Comparison of ENCODE assay signal across 10 cellular contexts in genomic region chr21:25385912-25386474, GRCh38.
DNase-seq lines count a peak whose midpoint lies in the region; ATAC-seq and TF ChIP-seq lines count a peak whose summit lies in the region.
"Had no signal": no experiment of that assay in that cellular context is flagged by ENCODE, and none has a peak within 500 bp of the region (broad histone marks: within the 10 kb centered on the region; RNA-seq: fewer than 3 reads in every experiment).

No MANE protein-coding gene starts in this region.

- H3K4me3 Mint-ChIP-seq in activated CD8-positive, alpha-beta T cell treated with anti-CD3 and anti-CD28 coated beads for 36 hours: no peak overlapping the region
- H3K4me3 Mint-ChIP-seq: T-cell had no signal

- TF ChIP-seq POLR2A in HCT116 (IDR thresholded peaks at IDR 0.05; ENCODE audit: borderline replicate concordance, extremely low read depth, insufficient read depth, insufficient read length): no peak
- TF ChIP-seq POLR2A in heart left ventricle (IDR thresholded peaks at IDR 0.05): no peak

- H3K4me1 Mint-ChIP-seq in activated CD8-positive, alpha-beta T cell treated with anti-CD3 and anti-CD28 coated beads for 36 hours (ENCODE audit: low read depth): peaks cover 14% of the 10 kb centered on the region

- intact Hi-C loops in HCT116 (cut with micrococcal nuclease): no loop called here
- intact Hi-C loops in activated CD8-positive, alpha-beta T cell treated with anti-CD3 and anti-CD28 coated beads for 36 hours (cut with micrococcal nuclease): loop anchor here (5.0 to 10.0 kb wide), 2 partner anchors 104 to 871 kb away; no protein-coding TSS in a partner anchor
- intact Hi-C loops in heart left ventricle (cut with DNase I): loop anchor here in 6 of 10 donors (5.0 to 10.0 kb wide), 2 partner anchors 489 to 491 kb away; no protein-coding TSS in a partner anchor

- H3K4me3 ChIP-seq in HCT116 (replicated peaks in 1 of 2; ENCODE audit: low read depth in 1 of 2, low read length in 2 of 2): no peak overlapping the region
- no peak overlapping the region for H3K4me3 ChIP-seq in heart left ventricle
- H3K4me3 ChIP-seq in retinal pigment epithelial cell (ENCODE audit: low read length): no peak overlapping the region
- H3K4me3 ChIP-seq: skin epidermis had no signal

- ATAC-seq in HCT116 (peak; percentile 44; the same call in 1 of the 2 replicates), heart left ventricle (peak in 1 of 4 donors; percentile 24), GM18519 (IDR thresholded peaks at IDR 0.05; ENCODE audit: low FRiP score, unreplicated experiment) (no peak)
- ATAC-seq in activated CD8-positive, alpha-beta T cell treated with anti-CD3 and anti-CD28 coated beads for 36 hours: peak; percentile 70

- no peaks in the 10 kb centered on the region for H3K27me3 ChIP-seq in HCT116 (ENCODE audit: insufficient read depth, low read length)
- H3K27me3 ChIP-seq in heart left ventricle: peaks cover 0 to 6% (median 0%) of the 10 kb centered on the region in 9 donors

- H3K27ac Mint-ChIP-seq in activated CD8-positive, alpha-beta T cell treated with anti-CD3 and anti-CD28 coated beads for 36 hours: no peak overlapping the region
- H3K27ac Mint-ChIP-seq: T-cell had no signal

- H3K27ac ChIP-seq in HCT116 (ENCODE audit: low read depth, low read length) (no peak overlapping the region), heart left ventricle (no peak overlapping the region)
- H3K27ac ChIP-seq: skin epidermis had no signal

- 5 to 9% (median 8%) methylated on average over 8 of the region's 8 CpGs for WGBS in heart left ventricle, 4 donors

- H3K79me2 ChIP-seq in HCT116 (ENCODE audit: insufficient read depth, low read length): no peaks in the 10 kb centered on the region

- CTCF ChIA-PET in HCT116 (lab: Charles Lee): no interaction called here
- CTCF ChIA-PET in activated CD8-positive, alpha-beta T cell treated with anti-CD3 and anti-CD28 coated beads for 36 hours (lab: Charles Lee): interaction anchor here (0.6 to 6.4 kb wide), 23 partner anchors 9 to 489 kb away, joined by 3 to 54 read pairs (median 4); no protein-coding TSS in a partner anchor

- no peaks in the 10 kb centered on the region for H3K36me3 ChIP-seq in HCT116 (ENCODE audit: control insufficient read depth in 1 of 2, insufficient read depth in 2 of 2, low read length in 2 of 2)
- H3K36me3 ChIP-seq in heart left ventricle: no peaks in the 10 kb centered on the region

- no peak overlapping the region for H2AFZ ChIP-seq in HCT116 (ENCODE audit: low read depth, low read length, poor library complexity, severe bottlenecking)

- H3K9me3 ChIP-seq in HCT116 (ENCODE audit: control insufficient read depth in 1 of 2, insufficient read depth in 1 of 2, low read depth in 1 of 2, low read length in 2 of 2): peaks cover 0 to 4% of the 10 kb centered on the region in 2 experiments; a peak in 2 of 4 replicates
- no peaks in the 10 kb centered on the region for H3K9me3 ChIP-seq in heart left ventricle

- no peak overlapping the region for H3K4me2 ChIP-seq in HCT116 (ENCODE audit: low read length)

- POLR2A ChIA-PET in HCT116 (lab: Charles Lee): no interaction called here
- POLR2A ChIA-PET in activated CD8-positive, alpha-beta T cell treated with anti-CD3 and anti-CD28 coated beads for 36 hours (lab: Charles Lee): interaction anchor here (0.6 kb wide), 1 partner anchor 664 kb away, joined by 4 read pairs; no protein-coding TSS in a partner anchor

- H3K36me3 Mint-ChIP-seq in activated CD8-positive, alpha-beta T cell treated with anti-CD3 and anti-CD28 coated beads for 36 hours (ENCODE audit: low read depth): no peaks in the 10 kb centered on the region
- H3K36me3 Mint-ChIP-seq: T-cell had no signal

- RAD21 ChIA-PET in HCT116 (lab: Charles Lee; ENCODE audit: low non-redundant PET in 1 of 2, low total read pairs in 2 of 2, uncharacterized antibody in 2 of 2, unreplicated experiment in 2 of 2): no interaction called here

- peaks cover 2% of the 10 kb centered on the region for H3K27me3 Mint-ChIP-seq in activated CD8-positive, alpha-beta T cell treated with anti-CD3 and anti-CD28 coated beads for 36 hours

- H3K4me1 ChIP-seq in HCT116 (ENCODE audit: control insufficient read depth in 1 of 2, insufficient read depth in 2 of 2, low read length in 2 of 2) (no peaks in the 10 kb centered on the region), heart left ventricle (no peaks in the 10 kb centered on the region)

- no peaks in the 10 kb centered on the region for H3K9me2 ChIP-seq in HCT116 (ENCODE audit: insufficient read depth)

- DNase-seq in DMS 273 (lab: John Stamatoyannopoulos, UW; ENCODE audit: unreplicated experiment) (peak; percentile 64), HCT116 (ENCODE audit: low read depth, low spot score) (peak; percentile 23), NCI-H2171 treated with DMSO at 0.1 percent for 48 hours (lab: John Stamatoyannopoulos, UW) (peak; percentile 68), heart left ventricle (no peak), retinal pigment epithelial cell (ENCODE audit: low read depth) (peak; percentile 28), cortex of kidney (lab: John Stamatoyannopoulos, UW) (no peak)
- no peak for DNase-seq in activated CD8-positive, alpha-beta T cell treated with anti-CD3 and anti-CD28 coated beads for 36 hours
- DNase-seq: T-cell had no signal

- no peak overlapping the region for H3K9ac ChIP-seq in HCT116 (ENCODE audit: low read length)

- no peaks in the 10 kb centered on the region for H4K20me1 ChIP-seq in HCT116 (ENCODE audit: insufficient read depth)

- H3K9me3 Mint-ChIP-seq in activated CD8-positive, alpha-beta T cell treated with anti-CD3 and anti-CD28 coated beads for 36 hours: no peaks in the 10 kb centered on the region
- H3K9me3 Mint-ChIP-seq: T-cell had no signal

- TF ChIP-seq CTCF in HCT116 (IDR thresholded peaks at IDR 0.05 in 2 of 3, conservative IDR thresholded peaks at IDR 0.05 in 1 of 3; ENCODE audit: borderline replicate concordance in 1 of 3, insufficient read depth in 1 of 3, low read depth in 2 of 3, low read length in 2 of 3) (peak in 2 of 3 experiments; percentile 41 to 75; a peak in 3 of 6 replicates), heart left ventricle (IDR thresholded peaks at IDR 0.05) (peak; percentile 68 to 95 (median 81)), retinal pigment epithelial cell (conservative IDR thresholded peaks at IDR 0.05; ENCODE audit: low read depth, low read length) (peak; percentile 58)
- TF ChIP-seq CTCF in activated CD8-positive, alpha-beta T cell treated with anti-CD3 and anti-CD28 coated beads for 36 hours (IDR thresholded peaks at IDR 0.05): peak; percentile 90

- TF ChIP-seq RAD21 in HCT116 (IDR thresholded peaks at IDR 0.05; ENCODE audit: low read depth): peak; percentile 40

- no TSS peak for BruUV-seq in HCT116 (replicated peaks; lab: Mats Ljungman, UMichigan)

TF ChIP-seq in HCT116, 20 proteins besides CTCF, POLR2A, EP300 and RAD21:
- TF ChIP-seq ELF1 (IDR thresholded peaks at IDR 0.05; ENCODE audit: borderline replicate concordance, low read depth): no peak
- no peak for TF ChIP-seq SRF (IDR thresholded peaks at IDR 0.05; ENCODE audit: low read depth)
- TF ChIP-seq, protein P1, sequence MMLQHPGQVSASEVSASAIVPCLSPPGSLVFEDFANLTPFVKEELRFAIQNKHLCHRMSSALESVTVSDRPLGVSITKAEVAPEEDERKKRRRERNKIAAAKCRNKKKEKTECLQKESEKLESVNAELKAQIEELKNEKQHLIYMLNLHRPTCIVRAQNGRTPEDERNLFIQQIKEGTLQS (IDR thresholded peaks at IDR 0.05): no peak
- no peak for TF ChIP-seq JUND (IDR thresholded peaks at IDR 0.05)
- TF ChIP-seq EZH2phosphoT487 (IDR thresholded peaks at IDR 0.05; ENCODE audit: borderline replicate concordance): no peak
- TF ChIP-seq SIN3A (IDR thresholded peaks at IDR 0.05; ENCODE audit: low read depth): no peak
- no peak for TF ChIP-seq ZNF274 (IDR thresholded peaks at IDR 0.05; ENCODE audit: low read depth, low read length)
- no peak for TF ChIP-seq FOSL1 (IDR thresholded peaks at IDR 0.05; ENCODE audit: low read depth)
- TF ChIP-seq SP1 (IDR thresholded peaks at IDR 0.05; ENCODE audit: low read depth): no peak
- TF ChIP-seq POLR2AphosphoS5 (IDR thresholded peaks at IDR 0.05; ENCODE audit: low read depth, low read length): no peak
- TF ChIP-seq EGR1 (IDR thresholded peaks at IDR 0.05; ENCODE audit: low read depth): no peak
- no peak for TF ChIP-seq YY1 (IDR thresholded peaks at IDR 0.05; ENCODE audit: extremely low read depth, insufficient replicate concordance, low read depth, low read length)
- no peak for TF ChIP-seq EZH2 (IDR thresholded peaks at IDR 0.05)
- TF ChIP-seq MAX (IDR thresholded peaks at IDR 0.05): no peak
- TF ChIP-seq ZFX (IDR thresholded peaks at IDR 0.05): no peak
- no peak for TF ChIP-seq TCF7L2 (IDR thresholded peaks at IDR 0.05; ENCODE audit: borderline replicate concordance, extremely low read depth, insufficient read depth, insufficient read length)

Comparison
In these comparisons a context has a peak if more than half of its experiments do, and no peak if none do; other contexts are left out.
1. DNase-seq: peak in DMS 273 (single experiment), HCT116 (single experiment), NCI-H2171 treated with DMSO at 0.1 percent for 48 hours (single experiment) and retinal pigment epithelial cell (single experiment); none in activated CD8-positive, alpha-beta T cell treated with anti-CD3 and anti-CD28 coated beads for 36 hours (single experiment), heart left ventricle (0 of 5) and cortex of kidney (single experiment).
2. Peak in every context shown above with its lines, with median percentiles within 50 percentile points of each other: CTCF ChIP-seq.